ENCODE assay signal across 13 cellular contexts in genomic region chr1:225435957-225436392, GRCh38. TPM values are rescaled to one million over a fixed set of nuclear protein-coding genes. Genes with fewer than 3 reads are reported as not detected.
DNase-seq lines count a peak whose midpoint lies in the region; ATAC-seq and TF ChIP-seq lines count a peak whose summit lies in the region.
"Had no signal": no experiment of that assay in that cellular context is flagged by ENCODE, and none has a peak within 500 bp of the region (broad histone marks: within the 10 kb centered on the region; RNA-seq: fewer than 3 reads in every experiment).

No MANE protein-coding gene starts in this region.

- H3K4me3 Mint-ChIP-seq in stimulated activated naive CD8-positive, alpha-beta T cell treated with anti-CD3 and anti-CD28 coated beads, Interleukin-15, amount 100 ng/mL, for 72 hours, result no peak overlapping the region

- DNase-seq in stimulated activated naive CD8-positive, alpha-beta T cell treated with anti-CD3 and anti-CD28 coated beads, Interleukin-15, Interleukin-2, amounts not matched to agents 100 U/mL and 50 U/mL, for 24 hours, result no peak
- DNase-seq in stimulated activated naive CD8-positive, alpha-beta T cell treated with anti-CD3 and anti-CD28 coated beads, Interleukin-15, amount 100 ng/mL, for 72 hours, result no peak
- DNase-seq in omental fat pad (ENCODE audit: low spot score) (no peak), NCI-H526 (lab: John Stamatoyannopoulos, UW) (no peak), NCI-H345 treated with DMSO at 0.1 percent for 48 hours (lab: John Stamatoyannopoulos, UW; ENCODE audit: unreplicated experiment) (no peak)
- DNase-seq: foreskin fibroblast, NCI-H748 treated with DMSO at 0.1 percent for 48 hours, upper lobe of right lung had no signal

- ATAC-seq in stimulated activated naive CD8-positive, alpha-beta T cell treated with anti-CD3 and anti-CD28 coated beads, Interleukin-15, Interleukin-2, amounts not matched to agents 100 U/mL and 50 U/mL, for 24 hours, result peak; percentile 21
- no peak for ATAC-seq in stimulated activated naive CD8-positive, alpha-beta T cell treated with anti-CD3 and anti-CD28 coated beads, Interleukin-15, amount 100 ng/mL, for 72 hours
- ATAC-seq in HG02610 (IDR thresholded peaks at IDR 0.05; ENCODE audit: unreplicated experiment) (peak; percentile 62), HG03571 (IDR thresholded peaks at IDR 0.05; ENCODE audit: unreplicated experiment) (peak; percentile 69), omental fat pad (ENCODE audit: low FRiP score) (no peak), HG03439 (IDR thresholded peaks at IDR 0.05; ENCODE audit: unreplicated experiment) (no peak)
- ATAC-seq: left lobe of liver, upper lobe of right lung had no signal

- H3K4me1 Mint-ChIP-seq in stimulated activated naive CD8-positive, alpha-beta T cell treated with anti-CD3 and anti-CD28 coated beads, Interleukin-15, amount 100 ng/mL, for 72 hours, result peaks cover 9% of the 10 kb centered on the region

- no peak overlapping the region for H3K27ac Mint-ChIP-seq in stimulated activated naive CD8-positive, alpha-beta T cell treated with anti-CD3 and anti-CD28 coated beads, Interleukin-15, amount 100 ng/mL, for 72 hours
- H3K27ac Mint-ChIP-seq: activated T-helper 2 cell treated with anti-CD3 and anti-CD28 coated beads, Interferon-gamma antibody, Interleukin-2, Interleukin-4, amounts not matched to agents 10 μg/mL and 5 μg/mL and 100 μg/mL, durations not matched to agents 14 hours and 24 hours and 36 hours had no signal

- TF ChIP-seq CTCF in omental fat pad (IDR thresholded peaks at IDR 0.05), result no peak

- no peaks in the 10 kb centered on the region for H3K27me3 Mint-ChIP-seq in stimulated activated naive CD8-positive, alpha-beta T cell treated with anti-CD3 and anti-CD28 coated beads, Interleukin-15, amount 100 ng/mL, for 72 hours

- no peaks in the 10 kb centered on the region for H3K9me3 Mint-ChIP-seq in stimulated activated naive CD8-positive, alpha-beta T cell treated with anti-CD3 and anti-CD28 coated beads, Interleukin-15, amount 100 ng/mL, for 72 hours
- H3K9me3 Mint-ChIP-seq: activated T-helper 2 cell treated with anti-CD3 and anti-CD28 coated beads, Interferon-gamma antibody, Interleukin-2, Interleukin-4, amounts not matched to agents 10 μg/mL and 5 μg/mL and 100 μg/mL, durations not matched to agents 14 hours and 24 hours and 36 hours had no signal

RNA-seq across cellular contexts. Expression of gene LBR, which starts 8.1 kb away (rescaled TPM):
- total RNA-seq in omental fat pad, result 10 to 100 TPM; 24.7 to 75.0 (median 46.5) TPM

Comparison
In these comparisons a context has a peak if more than half of its experiments do, and no peak if none do; other contexts are left out.
1. ATAC-seq: peak in stimulated activated naive CD8-positive, alpha-beta T cell treated with anti-CD3 and anti-CD28 coated beads, Interleukin-15, Interleukin-2, amounts not matched to agents 100 U/mL and 50 U/mL, for 24 hours (single experiment), HG02610 (single experiment) and HG03571 (single experiment); none in stimulated activated naive CD8-positive, alpha-beta T cell treated with anti-CD3 and anti-CD28 coated beads, Interleukin-15, amount 100 ng/mL, for 72 hours (single experiment), omental fat pad (single experiment) and HG03439 (single experiment).